1 cellular context compared by ENCODE assay signal in the genomic region with DNA sequence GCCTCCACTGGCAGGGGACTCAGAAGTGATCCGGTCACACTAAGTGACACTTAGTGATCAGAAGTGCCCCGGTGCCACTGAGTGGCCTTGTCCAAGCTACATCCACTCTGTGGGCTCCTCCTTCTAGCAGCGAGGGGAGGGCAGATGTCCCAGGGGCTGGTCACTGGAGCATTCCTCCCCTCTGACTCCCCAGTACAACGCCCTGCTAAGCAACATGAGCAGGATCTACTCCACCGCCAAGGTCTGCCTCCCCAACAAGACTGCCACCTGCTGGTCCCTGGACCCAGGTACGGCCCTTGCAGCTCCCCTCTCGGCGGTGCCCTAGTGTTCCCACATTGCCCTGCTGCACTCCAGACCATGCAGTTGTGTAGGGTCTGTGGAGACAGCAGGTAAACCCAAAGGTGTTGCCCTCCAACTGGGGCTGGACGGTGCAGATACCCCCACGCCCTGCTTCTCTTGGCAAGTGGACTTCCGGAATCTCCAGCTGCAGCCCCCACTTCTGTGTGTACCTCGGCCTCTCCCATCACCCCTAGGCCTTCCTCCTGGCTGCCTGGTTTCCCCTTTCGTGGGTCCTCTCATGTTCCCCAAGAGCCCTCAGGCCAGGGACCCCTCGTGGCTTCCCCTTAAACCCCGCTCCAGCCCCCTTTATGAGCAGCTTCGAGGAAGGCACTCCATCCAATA.
TF ChIP-seq lines count a peak whose summit lies in the region.

No MANE protein-coding gene starts in this region.

TF ChIP-seq in IMR-90, 13 proteins besides CTCF, POLR2A, EP300 and RAD21:
- TF ChIP-seq, protein P1, sequence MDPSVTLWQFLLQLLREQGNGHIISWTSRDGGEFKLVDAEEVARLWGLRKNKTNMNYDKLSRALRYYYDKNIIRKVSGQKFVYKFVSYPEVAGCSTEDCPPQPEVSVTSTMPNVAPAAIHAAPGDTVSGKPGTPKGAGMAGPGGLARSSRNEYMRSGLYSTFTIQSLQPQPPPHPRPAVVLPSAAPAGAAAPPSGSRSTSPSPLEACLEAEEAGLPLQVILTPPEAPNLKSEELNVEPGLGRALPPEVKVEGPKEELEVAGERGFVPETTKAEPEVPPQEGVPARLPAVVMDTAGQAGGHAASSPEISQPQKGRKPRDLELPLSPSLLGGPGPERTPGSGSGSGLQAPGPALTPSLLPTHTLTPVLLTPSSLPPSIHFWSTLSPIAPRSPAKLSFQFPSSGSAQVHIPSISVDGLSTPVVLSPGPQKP (IDR thresholded peaks at IDR 0.05; ENCODE audit: borderline replicate concordance, low read depth, low read length), result no peak
- TF ChIP-seq FOS (IDR thresholded peaks at IDR 0.05; ENCODE audit: low read depth, low read length), result 0 out of 2 replicates have a peak, but pooled peaks have one; percentile 17
- peak; percentile 65; the same call in 1 of the 2 replicates for TF ChIP-seq MAZ (IDR thresholded peaks at IDR 0.05; ENCODE audit: borderline replicate concordance, low read depth, low read length)
- no peak for TF ChIP-seq RCOR1 (IDR thresholded peaks at IDR 0.05; ENCODE audit: insufficient replicate concordance, low read length)
- no peak for TF ChIP-seq RFX5 (IDR thresholded peaks at IDR 0.05; ENCODE audit: low read depth, low read length)
- peak; percentile 91 for TF ChIP-seq SMC3 (IDR thresholded peaks at IDR 0.05; ENCODE audit: low read depth, low read length)
